Comparison of ENCODE assay signal across 8 cellular contexts in the genomic region with DNA sequence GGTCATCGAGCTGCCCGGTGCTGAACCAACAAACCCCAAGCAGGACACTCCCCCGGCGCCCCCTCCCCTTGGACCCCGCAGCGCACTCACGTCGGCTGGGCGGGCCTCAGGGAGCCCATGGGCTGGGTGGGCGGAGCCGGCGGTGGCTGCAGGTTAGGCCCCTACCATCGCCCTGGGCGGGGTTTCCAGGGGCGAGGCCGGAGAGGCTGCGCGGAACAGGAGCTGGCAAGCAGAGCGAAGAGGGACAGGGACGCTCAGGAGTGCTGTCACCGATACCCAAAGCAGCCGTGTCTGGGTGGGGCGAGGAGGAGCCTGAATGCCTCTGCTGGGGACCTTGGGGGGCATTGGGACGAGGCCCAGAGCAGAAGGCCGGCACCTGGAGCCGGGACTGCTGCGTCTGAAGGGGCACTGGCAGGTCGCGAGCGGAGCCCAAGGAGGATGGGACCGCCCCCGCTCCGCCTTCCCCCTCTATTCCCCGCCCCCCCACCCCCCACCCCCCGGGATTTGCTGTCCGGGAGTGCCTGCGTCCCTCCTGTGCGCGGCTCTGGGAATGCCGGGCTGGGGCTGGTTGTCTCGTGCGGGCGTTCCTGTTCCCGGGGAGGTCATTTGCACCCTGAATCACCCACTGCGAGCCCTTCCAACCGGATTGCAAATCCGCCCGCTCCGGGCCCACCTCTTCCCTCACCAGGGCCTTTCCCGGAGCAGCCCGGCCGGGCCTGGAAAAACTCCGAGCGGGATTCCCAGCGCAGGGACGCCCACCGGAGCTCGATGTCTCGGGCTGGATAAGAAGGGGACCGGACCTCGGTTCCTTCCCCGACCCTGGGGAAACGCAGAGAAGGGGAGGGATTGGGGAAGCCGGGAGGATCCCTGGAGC. TPM values are rescaled to one million over a fixed set of nuclear protein-coding genes. Genes with fewer than 3 reads are reported as not detected.
DNase-seq lines count a peak whose midpoint lies in the region; ATAC-seq, FAIRE-seq and TF ChIP-seq lines count a peak whose summit lies in the region.

No MANE protein-coding gene starts in this region.

- CTCF ChIA-PET in activated CD8-positive, alpha-beta T cell treated with anti-CD3 and anti-CD28 coated beads, Interleukin-2, amount 10 ng/mL, durations not matched to agents 7 days and 5 days (lab: Charles Lee): interaction anchor here (1.2 kb wide), 1 partner anchor 8 kb away, joined by 3 read pairs; no protein-coding TSS in a partner anchor
- CTCF ChIA-PET in H1 (lab: Charles Lee; ENCODE audit: partially characterized antibody): interaction anchor here (0.5 to 12.6 kb wide), 2 partner anchors 37 to 130 kb away, joined by 3 to 331 read pairs; no protein-coding TSS in a partner anchor

- peaks cover 24% of the 10 kb centered on the region for H3K23me2 ChIP-seq in H1 (ENCODE audit: low read depth, low read length)

- peak overlapping the region in 1 of 4 experiments; percentile 14; a peak in 2 of 7 replicates for H3K9ac ChIP-seq in H1 (replicated peaks in 1 of 4; ENCODE audit: extremely low read depth in 1 of 4, low read depth in 3 of 4, low read length in 3 of 4)

- no peak overlapping the region for H2AK5ac ChIP-seq in H1 (ENCODE audit: low read depth, low read length)

- ATAC-seq in HG03196 (IDR thresholded peaks at IDR 0.05; ENCODE audit: unreplicated experiment): peak; percentile 50
- ATAC-seq in activated CD8-positive, alpha-beta T cell treated with anti-CD3 and anti-CD28 coated beads, Interleukin-2, amount 10 ng/mL, durations not matched to agents 7 days and 5 days: peak; percentile 86
- peak; percentile 82 for ATAC-seq in mucosa of descending colon

- H3K79me2 ChIP-seq in H1 (ENCODE audit: control insufficient read depth in 1 of 2, insufficient read depth in 2 of 2, low read length in 2 of 2): no peaks in the 10 kb centered on the region

- no peak for TF ChIP-seq EP300 in H1 (IDR thresholded peaks at IDR 0.05; ENCODE audit: borderline replicate concordance in 1 of 2, low read depth in 2 of 2, low read length in 2 of 2)

- H2BK20ac ChIP-seq in H1 (ENCODE audit: low read length): no peak overlapping the region

- H3K18ac ChIP-seq in H1 (ENCODE audit: extremely low read depth, low read length): no peak overlapping the region; the same call in 1 of the 2 replicates

- no peak overlapping the region for H4K5ac ChIP-seq in H1 (ENCODE audit: insufficient read length, low read depth, low read length)

- H3K4me2 ChIP-seq in H1 (ENCODE audit: insufficient read depth in 1 of 2, low read depth in 2 of 2, low read length in 2 of 2): peak overlapping the region; percentile 77 to 90

- no peak for FAIRE-seq in H1 (lab: Jason Lieb, UNC)

- no peak overlapping the region for H3K23ac ChIP-seq in H1 (ENCODE audit: insufficient read length)

- no peak for TF ChIP-seq POLR2A in H1 (IDR thresholded peaks at IDR 0.05; ENCODE audit: control extremely low read depth in 1 of 2, low read depth in 2 of 2, low read length in 2 of 2)

- no peak overlapping the region for H3K14ac ChIP-seq in H1 (ENCODE audit: insufficient read length)

- H3K9me3 Mint-ChIP-seq in activated CD8-positive, alpha-beta T cell treated with anti-CD3 and anti-CD28 coated beads, Interleukin-2, amount 10 ng/mL, durations not matched to agents 7 days and 5 days (ENCODE audit: insufficient read depth): no peaks in the 10 kb centered on the region

- H3K79me1 ChIP-seq in H1 (ENCODE audit: low read depth, low read length): no peaks in the 10 kb centered on the region

- peaks cover 20% of the 10 kb centered on the region for H3K36me3 Mint-ChIP-seq in activated CD8-positive, alpha-beta T cell treated with anti-CD3 and anti-CD28 coated beads, Interleukin-2, amount 10 ng/mL, durations not matched to agents 7 days and 5 days (ENCODE audit: low read depth)

- H3K56ac ChIP-seq in H1 (replicated peaks; ENCODE audit: insufficient read length, low read depth, low read length): no peak overlapping the region

- H3K9me3 ChIP-seq in H1 (ENCODE audit: insufficient read depth in 2 of 2, low read depth in 1 of 2, low read length in 1 of 2): no peaks in the 10 kb centered on the region
- H3K9me3 ChIP-seq in mucosa of descending colon: no peaks in the 10 kb centered on the region

- H3K27ac Mint-ChIP-seq in activated CD8-positive, alpha-beta T cell treated with anti-CD3 and anti-CD28 coated beads, Interleukin-2, amount 10 ng/mL, durations not matched to agents 7 days and 5 days: peak overlapping the region; percentile 86

- POLR2A ChIA-PET in activated CD8-positive, alpha-beta T cell treated with anti-CD3 and anti-CD28 coated beads, Interleukin-2, amount 10 ng/mL, durations not matched to agents 7 days and 5 days (lab: Charles Lee): interaction anchor here (0.6 to 0.9 kb wide), 3 partner anchors 19 to 116 kb away, joined by 3 read pairs; no protein-coding TSS in a partner anchor
- POLR2A ChIA-PET in H1 (lab: Charles Lee; ENCODE audit: partially characterized antibody): interaction anchor here (0.6 to 1.1 kb wide), 3 partner anchors 12 to 283 kb away, joined by 3 read pairs; a partner anchor contains a TSS

- intact Hi-C loops in mucosa of descending colon (cut with DNase I, micrococcal nuclease): no loop called here

- DNase-seq in NCI-H187 (lab: John Stamatoyannopoulos, UW) (peak; percentile 35 to 77), NCI-H187 treated with DMSO at 0.1 percent for 48 hours (lab: John Stamatoyannopoulos, UW) (no peak), NCI-H82 (lab: John Stamatoyannopoulos, UW) (peak; percentile 89), H1 (ENCODE audit: low read depth in 1 of 2, low spot score in 2 of 2) (peak; percentile 63 to 95), mucosa of descending colon (peak; percentile 96 to 97 (median 97))
- peak; percentile 92 for DNase-seq in activated CD8-positive, alpha-beta T cell treated with anti-CD3 and anti-CD28 coated beads, Interleukin-2, amount 10 ng/mL, durations not matched to agents 7 days and 5 days
- peak; percentile 64 to 79 for DNase-seq in stimulated activated CD8-positive, alpha-beta memory T cell treated with anti-CD3 and anti-CD28 coated beads, Interleukin-7, amount 100 ng/mL, for 48 hours (ENCODE audit: extremely low read depth in 1 of 2, low read depth in 1 of 2)

- H2BK5ac ChIP-seq in H1 (ENCODE audit: low read depth, low read length): peak overlapping the region; percentile 63; the same call in 1 of the 2 replicates

- H2BK12ac ChIP-seq in H1 (ENCODE audit: low read depth, low read length): no peak overlapping the region

- no peaks in the 10 kb centered on the region for H4K20me1 ChIP-seq in H1 (replicated peaks in 1 of 2; ENCODE audit: control insufficient read depth in 1 of 2, insufficient read depth in 2 of 2, low read length in 2 of 2)

- TF ChIP-seq CTCF in H1 (IDR thresholded peaks at IDR 0.05; ENCODE audit: control extremely low read depth in 1 of 3, insufficient read depth in 1 of 3, low read depth in 1 of 3, low read length in 3 of 3) (no peak), mucosa of descending colon (IDR thresholded peaks at IDR 0.05) (no peak)

- H3K4ac ChIP-seq in H1 (replicated peaks; ENCODE audit: insufficient read length, low read depth, low read length): no peak overlapping the region

- H3K27me3 Mint-ChIP-seq in activated CD8-positive, alpha-beta T cell treated with anti-CD3 and anti-CD28 coated beads, Interleukin-2, amount 10 ng/mL, durations not matched to agents 7 days and 5 days (ENCODE audit: low read depth): no peaks in the 10 kb centered on the region

- H3K27ac ChIP-seq in H1 (ENCODE audit: low read depth, low read length): no peak overlapping the region

- H4K91ac ChIP-seq in H1 (replicated peaks; ENCODE audit: insufficient read length, low read length): no peak overlapping the region

- H2BK120ac ChIP-seq in H1 (replicated peaks; ENCODE audit: low read depth, low read length): no peak overlapping the region

- peaks cover 6 to 22% (median 14%) of the 10 kb centered on the region in 4 experiments for H3K4me1 ChIP-seq in H1 (replicated peaks in 1 of 4; ENCODE audit: control insufficient read depth in 3 of 4, insufficient read depth in 4 of 4, low read length in 3 of 4)
- H3K4me1 ChIP-seq in mucosa of descending colon (ENCODE audit: low read depth): peaks cover 30% of the 10 kb centered on the region

- 2% methylated on average over 39 of the region's 64 CpGs; no CpG with 5 or more reads in 1 of the 2 experiments for WGBS in H1 (ENCODE audit: extremely low coverage in 1 of 2, insufficient coverage in 1 of 2, insufficient read length in 1 of 2, insufficient replicate concordance in 2 of 2, low coverage in 1 of 2, low lambda C conversion rate in 2 of 2, missing lambda C conversion rate in 1 of 2), 2 experiments

- H3K36me3 ChIP-seq in H1 (ENCODE audit: control insufficient read depth in 2 of 4, insufficient read depth in 4 of 4, low read length in 3 of 4) (peaks cover 0 to 4% (median 0%) of the 10 kb centered on the region in 4 experiments; a peak in 1 of 8 replicates), mucosa of descending colon (ENCODE audit: low read depth) (no peaks in the 10 kb centered on the region)

- peak overlapping the region; percentile 86 for H3K4me3 Mint-ChIP-seq in activated CD8-positive, alpha-beta T cell treated with anti-CD3 and anti-CD28 coated beads, Interleukin-2, amount 10 ng/mL, durations not matched to agents 7 days and 5 days

- peaks cover 21 to 49% (median 43%) of the 10 kb centered on the region in 4 experiments for H3K27me3 ChIP-seq in H1 (replicated peaks in 1 of 4; ENCODE audit: control insufficient read depth in 3 of 4, extremely low read depth in 1 of 4, insufficient read depth in 3 of 4, low read length in 3 of 4)

- H3K4me3 ChIP-seq in H1 (ENCODE audit: extremely low read depth in 1 of 4, insufficient read depth in 2 of 4, low read depth in 3 of 4, low read length in 4 of 4): peak overlapping the region; percentile 54 to 65 (median 56)
- peak overlapping the region; percentile 40 for H3K4me3 ChIP-seq in mucosa of descending colon

- H3K4me1 Mint-ChIP-seq in activated CD8-positive, alpha-beta T cell treated with anti-CD3 and anti-CD28 coated beads, Interleukin-2, amount 10 ng/mL, durations not matched to agents 7 days and 5 days (ENCODE audit: low read depth): peaks cover 36% of the 10 kb centered on the region

- no peak overlapping the region for H2BK15ac ChIP-seq in H1 (ENCODE audit: low read length)

- H4K8ac ChIP-seq in H1 (ENCODE audit: extremely low read depth, insufficient read depth, low read length): peak overlapping the region; percentile 28; the same call in 1 of the 2 replicates

- TF ChIP-seq RAD21 in H1 (IDR thresholded peaks at IDR 0.05 in 1 of 2, conservative IDR thresholded peaks at IDR 0.05 in 1 of 2; ENCODE audit: low read depth in 2 of 2, low read length in 2 of 2): no peak

- H2AFZ ChIP-seq in H1 (ENCODE audit: low read length): no peak overlapping the region

RNA-seq across cellular contexts. Expression of a gene that starts 0.9 kb away (rescaled TPM):
- total RNA-seq in activated CD8-positive, alpha-beta T cell treated with anti-CD3 and anti-CD28 coated beads, Interleukin-2, amount 10 ng/mL, durations not matched to agents 7 days and 5 days: 100 to 1,000 TPM; 100 to 106 TPM
- 13.1 TPM in 2 replicates for total RNA-seq in H1 (2021; fragmentation: NEBNext Ultra II Directional; extraction: Animal tissue kit (Norgen Biotek cat#: 25700))
- polyA plus RNA-seq in H1 (2011; rRNA removed): 11.6 and 15.9 TPM in 2 replicates
- 13.4 TPM for polyA plus RNA-seq in H1 (2011; cell fraction: cytosol; rRNA removed)
- 66.8 TPM for polyA plus RNA-seq in H1 (2011; cell fraction: nucleus; rRNA removed)
- polyA plus RNA-seq in H1 (2012, experiment 1 of 2): 6.8 to 13.4 TPM (median 10.4 TPM) in 4 replicates
- 6.8 TPM for polyA plus RNA-seq in H1 (2012, experiment 2 of 2)
- 9.3 TPM for polyA plus RNA-seq in H1 (2013, experiment 1 of 2)
- polyA plus RNA-seq in H1 (2013, experiment 2 of 2): 8.6 TPM
- 8.0 and 8.5 TPM in 2 replicates for polyA minus RNA-seq in H1 (2011; rRNA and poly(A)+ RNA removed)
- 7.2 TPM for polyA minus RNA-seq in H1 (2011; cell fraction: cytosol; rRNA and poly(A)+ RNA removed)
- 27.8 TPM for polyA minus RNA-seq in H1 (2011; cell fraction: nucleus; rRNA and poly(A)+ RNA removed)
- total RNA-seq in mucosa of descending colon: 100 to 1,000 TPM in 2 of 3 donors, 10 to 100 TPM in 1; 88.7 to 199 (median 165) TPM

RNA-seq across cellular contexts. Expression of a gene that starts 58.8 kb away (rescaled TPM):
- 10 to 100 TPM; 50.5 to 52.7 TPM for total RNA-seq in activated CD8-positive, alpha-beta T cell treated with anti-CD3 and anti-CD28 coated beads, Interleukin-2, amount 10 ng/mL, durations not matched to agents 7 days and 5 days
- total RNA-seq in H1 (2021; fragmentation: NEBNext Ultra II Directional; extraction: Animal tissue kit (Norgen Biotek cat#: 25700)): 17.9 and 21.9 TPM in 2 replicates
- polyA plus RNA-seq in H1 (2011; rRNA removed): 7.6 and 15.3 TPM in 2 replicates
- polyA plus RNA-seq in H1 (2011; cell fraction: cytosol; rRNA removed): 5.9 TPM
- 21.2 TPM for polyA plus RNA-seq in H1 (2011; cell fraction: nucleus; rRNA removed)
- 7.5 to 10.2 TPM (median 9.3 TPM) in 4 replicates for polyA plus RNA-seq in H1 (2012, experiment 1 of 2)
- 17.6 TPM for polyA plus RNA-seq in H1 (2012, experiment 2 of 2)
- 4.7 TPM for polyA plus RNA-seq in H1 (2013, experiment 1 of 2)
- 6.0 TPM for polyA plus RNA-seq in H1 (2013, experiment 2 of 2)
- polyA minus RNA-seq in H1 (2011; rRNA and poly(A)+ RNA removed): 37.6 and 39.6 TPM in 2 replicates
- polyA minus RNA-seq in H1 (2011; cell fraction: cytosol; rRNA and poly(A)+ RNA removed): 16.7 TPM
- polyA minus RNA-seq in H1 (2011; cell fraction: nucleus; rRNA and poly(A)+ RNA removed): 25.6 TPM
- total RNA-seq in mucosa of descending colon: 10 to 100 TPM; 59.1 to 71.3 (median 68.7) TPM
